In genomic region chr18:67639872-67640271, GRCh38 we compare ENCODE assay signal across 24 cellular contexts.
"Had no signal": no experiment of that assay in that cellular context is flagged by ENCODE, and none has a peak within 500 bp of the region (broad histone marks: within the 10 kb centered on the region; RNA-seq: fewer than 3 reads in every experiment).

No MANE protein-coding gene starts in this region.

- H3K27me3 ChIP-seq: ascending aorta, body of pancreas had no signal

- H3K27me3 Mint-ChIP-seq: activated naive CD8-positive, alpha-beta T cell treated with anti-CD3 and anti-CD28 coated beads, Interleukin-2, amount 50 U/mL, for 24 hours had no signal

- H3K4me1 ChIP-seq: ascending aorta, body of pancreas had no signal

- H3K4me3 Mint-ChIP-seq: activated CD8-positive, alpha-beta T cell treated with anti-CD3 and anti-CD28 coated beads, Interleukin-2, amount 10 ng/mL, durations not matched to agents 7 days and 5 days; activated naive CD8-positive, alpha-beta T cell treated with anti-CD3 and anti-CD28 coated beads, Interleukin-2, amount 50 U/mL, for 24 hours; T-helper 17 cell; WTC11 had no signal

- H3K4me3 ChIP-seq: ascending aorta, body of pancreas, PC-9 had no signal

- H3K9me3 ChIP-seq: ascending aorta, body of pancreas had no signal

- H3K9me3 Mint-ChIP-seq: activated naive CD8-positive, alpha-beta T cell treated with anti-CD3 and anti-CD28 coated beads, Interleukin-2, amount 50 U/mL, for 24 hours; WTC11 had no signal

- H3K36me3 Mint-ChIP-seq: activated naive CD4-positive, alpha-beta T cell treated with anti-CD3 and anti-CD28 coated beads, Interleukin-2, amount 50 U/mL, for 72 hours had no signal

- H3K36me3 ChIP-seq: ascending aorta had no signal

- H3K4me2 ChIP-seq: PC-9 had no signal

- H3K4me1 Mint-ChIP-seq: activated naive CD8-positive, alpha-beta T cell treated with anti-CD3 and anti-CD28 coated beads, Interleukin-2, amount 50 U/mL, for 24 hours; T-helper 17 cell had no signal

- DNase-seq: activated CD4-positive, alpha-beta T cell treated with anti-CD3 and anti-CD28 coated beads for 48 hours; activated CD4-positive, alpha-beta T cell treated with anti-CD3 and anti-CD28 coated beads, Interleukin-2, amount 50 U/mL, for 4 hours; activated CD4-positive, CD25-positive, alpha-beta regulatory T cell treated with anti-CD3 and anti-CD28 coated beads, Interleukin-2, amount 50 U/mL, for 72 hours; activated CD8-positive, alpha-beta memory T cell treated with anti-CD3 and anti-CD28 coated beads, Interleukin-2, amount 50 U/mL, for 48 hours; activated CD8-positive, alpha-beta T cell treated with anti-CD3 and anti-CD28 coated beads, Interleukin-2, amount 10 ng/mL, durations not matched to agents 7 days and 5 days; activated naive CD8-positive, alpha-beta T cell treated with anti-CD3 and anti-CD28 coated beads, Interleukin-2, amount 50 U/mL, for 24 hours; activated T-cell treated with anti-CD3 and anti-CD28 coated beads, Interleukin-2, amount 50 U/mL, for 1 hour; amniotic stem cell; body of pancreas; central memory CD4-positive, alpha-beta T cell; KG1; MM.1S; NCI-H1105; NCI-H1436 treated with DMSO at 0.1 percent for 48 hours; NCI-H1930; NCI-H2107; NCI-H510A treated with DMSO at 0.1 percent for 48 hours; PC-9; SIG-M5; T-helper 17 cell; T-helper 9 cell had no signal

- H3K27ac ChIP-seq: ascending aorta, body of pancreas, PC-9 had no signal

- H2AFZ ChIP-seq: PC-9 had no signal

- H3K27ac Mint-ChIP-seq: activated CD8-positive, alpha-beta T cell treated with anti-CD3 and anti-CD28 coated beads, Interleukin-2, amount 10 ng/mL, durations not matched to agents 7 days and 5 days; activated naive CD4-positive, alpha-beta T cell treated with anti-CD3 and anti-CD28 coated beads, Interleukin-2, amount 50 U/mL, for 72 hours; activated naive CD8-positive, alpha-beta T cell treated with anti-CD3 and anti-CD28 coated beads, Interleukin-2, amount 50 U/mL, for 24 hours; T-helper 17 cell; WTC11 had no signal
